19 cellular contexts compared by ENCODE assay signal in the genomic region with DNA sequence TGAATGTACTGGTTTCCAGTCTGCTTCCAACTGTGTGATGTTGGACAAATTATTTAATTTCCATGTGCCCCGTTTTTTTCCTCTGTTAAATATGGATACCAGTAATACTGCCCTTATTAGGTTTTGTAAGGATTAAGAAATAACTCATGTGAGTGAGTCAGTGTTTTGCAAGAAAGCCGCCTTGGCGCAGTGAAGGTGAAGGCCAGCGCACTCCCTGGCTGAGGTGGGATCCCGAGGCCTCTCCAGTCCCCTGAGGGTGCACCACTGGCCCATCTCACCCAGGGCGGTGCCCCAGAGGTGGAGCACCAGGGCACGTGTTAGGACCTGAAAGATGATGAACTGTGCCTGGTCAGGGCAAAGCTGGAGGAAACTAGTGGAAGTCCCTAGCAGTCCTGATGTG.
"Had no signal": no experiment of that assay in that cellular context is flagged by ENCODE, and none has a peak within 500 bp of the region (broad histone marks: within the 10 kb centered on the region; RNA-seq: fewer than 3 reads in every experiment).

No MANE protein-coding gene starts in this region.

- H3K27me3 ChIP-seq: body of pancreas, colonic mucosa, hepatocyte, thyroid gland had no signal

- H2AFZ ChIP-seq: hepatocyte had no signal

- H3K4me1 ChIP-seq: body of pancreas, colonic mucosa had no signal

- H3K4me2 ChIP-seq: hepatocyte had no signal

- DNase-seq: activated B cell treated with CpG ODN at 0.5 μM for 24 hours; activated CD4-positive, alpha-beta memory T cell treated with anti-CD3 and anti-CD28 coated beads, Interleukin-2, amount 10 ng/mL, durations not matched to agents 7 days and 5 days; activated CD4-positive, alpha-beta T cell treated with anti-CD3 and anti-CD28 coated beads for 48 hours; activated CD8-positive, alpha-beta memory T cell treated with anti-CD3 and anti-CD28 coated beads, Interleukin-2, amount 10 ng/mL, durations not matched to agents 7 days and 5 days; amygdala; body of pancreas; caudate nucleus; colonic mucosa; endodermal cell; left cardiac atrium; natural killer cell; nucleus accumbens; stimulated activated CD4-positive, alpha-beta T cell treated with anti-CD3 and anti-CD28 coated beads, Interleukin-12 subunit alpha, Interleukin-12 subunit beta, amount 100 ng/mL, for 4 hours; stimulated activated CD4-positive, alpha-beta T cell treated with anti-CD3 and anti-CD28 coated beads, Interleukin-1b, Interleukin-23, amount 100 ng/mL, for 48 hours; stimulated activated naive CD4-positive, alpha-beta T cell treated with Interleukin-2 at 50 U/mL for 16 hours; thyroid gland had no signal

- H3K9me3 Mint-ChIP-seq: activated B cell treated with CpG ODN at 0.5 μM for 24 hours; activated CD4-positive, alpha-beta memory T cell treated with anti-CD3 and anti-CD28 coated beads, Interleukin-2, amount 10 ng/mL, durations not matched to agents 7 days and 5 days; endodermal cell; natural killer cell; T-helper 2 cell treated with Interferon-gamma antibody and Interleukin-4, amounts not matched to agents 5 μg/mL and 100 μg/mL, for 36 hours had no signal

- H3K4me1 Mint-ChIP-seq: activated CD4-positive, alpha-beta memory T cell treated with anti-CD3 and anti-CD28 coated beads, Interleukin-2, amount 10 ng/mL, durations not matched to agents 7 days and 5 days; activated CD8-positive, alpha-beta memory T cell treated with anti-CD3 and anti-CD28 coated beads, Interleukin-2, amount 10 ng/mL, durations not matched to agents 7 days and 5 days; endodermal cell; natural killer cell had no signal

- H3K4me3 ChIP-seq: body of pancreas, colonic mucosa, hepatocyte, thyroid gland had no signal

- H3K27me3 Mint-ChIP-seq: activated B cell treated with CpG ODN at 0.5 μM for 24 hours; activated CD4-positive, alpha-beta memory T cell treated with anti-CD3 and anti-CD28 coated beads, Interleukin-2, amount 10 ng/mL, durations not matched to agents 7 days and 5 days; activated CD8-positive, alpha-beta memory T cell treated with anti-CD3 and anti-CD28 coated beads, Interleukin-2, amount 10 ng/mL, durations not matched to agents 7 days and 5 days; activated naive CD8-positive, alpha-beta T cell had no signal

- H3K27ac Mint-ChIP-seq: activated CD4-positive, alpha-beta memory T cell treated with anti-CD3 and anti-CD28 coated beads, Interleukin-2, amount 10 ng/mL, durations not matched to agents 7 days and 5 days; activated CD8-positive, alpha-beta memory T cell treated with anti-CD3 and anti-CD28 coated beads, Interleukin-2, amount 10 ng/mL, durations not matched to agents 7 days and 5 days; activated naive CD8-positive, alpha-beta T cell; endodermal cell; natural killer cell; T-helper 2 cell treated with Interferon-gamma antibody and Interleukin-4, amounts not matched to agents 5 μg/mL and 100 μg/mL, for 36 hours had no signal

- H3K4me3 Mint-ChIP-seq: activated B cell treated with CpG ODN at 0.5 μM for 24 hours; activated CD4-positive, alpha-beta memory T cell treated with anti-CD3 and anti-CD28 coated beads, Interleukin-2, amount 10 ng/mL, durations not matched to agents 7 days and 5 days; activated CD8-positive, alpha-beta memory T cell treated with anti-CD3 and anti-CD28 coated beads, Interleukin-2, amount 10 ng/mL, durations not matched to agents 7 days and 5 days; activated naive CD8-positive, alpha-beta T cell; endodermal cell; natural killer cell; T-helper 2 cell treated with Interferon-gamma antibody and Interleukin-4, amounts not matched to agents 5 μg/mL and 100 μg/mL, for 36 hours had no signal

- H3K9me3 ChIP-seq: body of pancreas, colonic mucosa, thyroid gland had no signal

- ATAC-seq: activated CD8-positive, alpha-beta memory T cell treated with anti-CD3 and anti-CD28 coated beads, Interleukin-2, amount 10 ng/mL, durations not matched to agents 7 days and 5 days; body of pancreas; left cardiac atrium; natural killer cell had no signal

- H3K36me3 ChIP-seq: colonic mucosa had no signal

- H3K27ac ChIP-seq: body of pancreas, colonic mucosa, hepatocyte, thyroid gland had no signal
